In the genomic region with DNA sequence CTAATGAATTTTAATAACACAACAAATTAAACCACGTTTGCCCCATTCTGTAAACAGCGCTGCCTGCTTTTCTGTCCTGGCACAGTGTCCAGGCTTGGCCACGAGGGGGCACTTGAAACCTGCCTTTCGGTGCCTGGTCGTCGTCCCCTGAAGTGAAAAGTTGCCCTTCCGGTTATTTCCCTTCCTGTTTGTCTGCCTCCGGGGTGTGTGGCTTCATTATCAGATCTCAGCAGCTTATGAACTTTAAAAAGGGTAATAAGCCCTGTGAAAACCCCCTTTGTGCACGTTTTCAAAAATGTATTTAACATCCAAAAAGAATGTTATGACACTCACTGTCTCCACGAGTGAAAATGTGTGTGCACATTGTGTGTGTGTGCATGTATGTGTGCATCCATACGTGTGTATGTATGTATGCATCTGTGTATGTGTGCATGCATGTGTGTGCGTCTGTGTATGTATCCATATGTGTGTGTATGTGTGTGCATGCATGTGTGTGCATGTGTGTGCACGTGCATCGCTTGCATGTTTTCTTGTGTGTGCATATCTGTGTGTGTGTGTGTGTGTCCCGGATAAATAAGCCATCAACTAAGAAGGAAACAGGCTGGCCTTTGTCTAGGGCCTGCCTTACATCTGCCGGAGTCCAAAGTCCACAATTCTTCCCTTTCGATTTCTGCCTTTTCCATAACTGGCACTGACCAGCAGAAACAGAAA, we compare ENCODE assay signal across 8 cellular contexts.
DNase-seq lines count a peak whose midpoint lies in the region; TF ChIP-seq lines count a peak whose summit lies in the region.

No MANE protein-coding gene starts in this region.

- H3K79me2 ChIP-seq in SK-N-SH (ENCODE audit: insufficient read depth), result no peaks in the 10 kb centered on the region
- no peaks in the 10 kb centered on the region for H3K79me2 ChIP-seq in parathyroid adenoma

- H3K9me3 ChIP-seq in SK-N-SH (no peaks in the 10 kb centered on the region), parathyroid adenoma (ENCODE audit: control insufficient read depth, low read length) (no peaks in the 10 kb centered on the region), tibial artery (peaks cover 0 to 6% (median 0%) of the 10 kb centered on the region in 3 donors)

- WGBS in SK-N-SH (ENCODE audit: low lambda C conversion rate), result 39% methylated on average over 17 of the region's 17 CpGs

- peak; percentile 96 for TF ChIP-seq CTCF in LNCaP clone FGC (IDR thresholded peaks at IDR 0.05; ENCODE audit: control insufficient read depth, extremely low read depth, insufficient read depth)
- peak; percentile 88 for TF ChIP-seq CTCF in SK-N-SH (IDR thresholded peaks at IDR 0.05)
- TF ChIP-seq CTCF in glutamatergic neuron (IDR thresholded peaks at IDR 0.05; ENCODE audit: partially characterized antibody, unreplicated experiment), result peak; percentile 89
- peak; percentile 90 for TF ChIP-seq CTCF in parathyroid adenoma (IDR thresholded peaks at IDR 0.05)
- TF ChIP-seq CTCF in tibial artery (IDR thresholded peaks at IDR 0.05), result peak; percentile 89 to 93

- no peaks in the 10 kb centered on the region for H3K36me3 Mint-ChIP-seq in activated naive CD4-positive, alpha-beta T cell treated with anti-CD3 and anti-CD28 coated beads, Interleukin-2, amount 10 ng/mL, durations not matched to agents 7 days and 5 days
- no peaks in the 10 kb centered on the region for H3K36me3 Mint-ChIP-seq in glutamatergic neuron (ENCODE audit: unreplicated experiment)

- intact Hi-C loops in tibial artery (cut with DNase I; ENCODE audit: low total_unique reads), result loop anchor here (10.0 kb wide), 1 partner anchor 430 kb away; no protein-coding TSS in a partner anchor

- H3K9ac ChIP-seq in SK-N-SH (no peak overlapping the region), parathyroid adenoma (no peak overlapping the region)

- TF ChIP-seq EP300 in SK-N-SH (IDR thresholded peaks at IDR 0.05; ENCODE audit: borderline replicate concordance in 1 of 2, low read depth in 1 of 2, low read length in 1 of 2), result no peak

- no peak overlapping the region for H3K4me3 Mint-ChIP-seq in activated naive CD4-positive, alpha-beta T cell treated with anti-CD3 and anti-CD28 coated beads, Interleukin-2, amount 10 ng/mL, durations not matched to agents 7 days and 5 days
- no peak overlapping the region for H3K4me3 Mint-ChIP-seq in glutamatergic neuron (ENCODE audit: unreplicated experiment)

- CTCF ChIA-PET in SK-N-SH (lab: Yijun Ruan, JAX), result interaction anchor here (0.6 to 2.1 kb wide), 8 partner anchors 8 to 625 kb away, joined by 3 to 12 read pairs (median 3); no protein-coding TSS in a partner anchor
- CTCF ChIA-PET in activated naive CD4-positive, alpha-beta T cell treated with anti-CD3 and anti-CD28 coated beads, Interleukin-2, amount 10 ng/mL, durations not matched to agents 7 days and 5 days (lab: Charles Lee), result interaction anchor here (1.2 kb wide), 1 partner anchor 12 kb away, joined by 3 read pairs; no protein-coding TSS in a partner anchor

- H3K27ac Mint-ChIP-seq in activated naive CD4-positive, alpha-beta T cell treated with anti-CD3 and anti-CD28 coated beads, Interleukin-2, amount 10 ng/mL, durations not matched to agents 7 days and 5 days, result peak overlapping the region; percentile 43
- H3K27ac Mint-ChIP-seq in glutamatergic neuron (ENCODE audit: unreplicated experiment), result peak overlapping the region; percentile 1

- H3K27ac ChIP-seq in SK-N-SH (ENCODE audit: low read depth in 2 of 2, low read length in 1 of 2) (no peak overlapping the region), parathyroid adenoma (no peak overlapping the region), tibial artery (no peak overlapping the region)

- H2AFZ ChIP-seq in SK-N-SH (ENCODE audit: low read depth), result peak overlapping the region; percentile 74
- H2AFZ ChIP-seq in parathyroid adenoma, result peak overlapping the region; percentile 66

- H3K4me2 ChIP-seq in SK-N-SH (no peak overlapping the region), parathyroid adenoma (ENCODE audit: low read length) (peak overlapping the region; percentile 42)

- no peaks in the 10 kb centered on the region for H3K9me2 ChIP-seq in SK-N-SH

- peak; percentile 89 for TF ChIP-seq RAD21 in SK-N-SH (IDR thresholded peaks at IDR 0.05; ENCODE audit: low read length)

- H3K36me3 ChIP-seq in H7 (replicated peaks; ENCODE audit: control insufficient read depth, insufficient read depth, low read length) (no peaks in the 10 kb centered on the region), SK-N-SH (replicated peaks in 1 of 2; ENCODE audit: control insufficient read depth in 1 of 2, insufficient read depth in 2 of 2, low read length in 1 of 2) (no peaks in the 10 kb centered on the region), parathyroid adenoma (ENCODE audit: control insufficient read depth, insufficient read depth, low read length) (no peaks in the 10 kb centered on the region), tibial artery (no peaks in the 10 kb centered on the region)

- no peak overlapping the region for H3K4me3 ChIP-seq in H7 (ENCODE audit: insufficient read depth, low read depth, low read length)
- H3K4me3 ChIP-seq in LNCaP clone FGC (ENCODE audit: low read depth, low read length), result 0 out of 2 replicates have a peak overlapping the region, but pooled peaks have one; percentile 11
- peak overlapping the region in 1 of 2 experiments; percentile 24; a peak in 1 of 4 replicates for H3K4me3 ChIP-seq in SK-N-SH (ENCODE audit: low read depth in 2 of 2, low read length in 1 of 2)
- H3K4me3 ChIP-seq in parathyroid adenoma (ENCODE audit: low read depth, low read length), result no peak overlapping the region
- H3K4me3 ChIP-seq in tibial artery, result no peak overlapping the region

- no peaks in the 10 kb centered on the region for H3K27me3 ChIP-seq in H7 (ENCODE audit: control insufficient read depth, insufficient read depth, low read length)
- H3K27me3 ChIP-seq in SK-N-SH (ENCODE audit: insufficient read depth), result no peaks in the 10 kb centered on the region
- no peaks in the 10 kb centered on the region for H3K27me3 ChIP-seq in parathyroid adenoma (ENCODE audit: control insufficient read depth, insufficient read depth, low read length)
- no peaks in the 10 kb centered on the region for H3K27me3 ChIP-seq in tibial artery

- peak; percentile 39 for DNase-seq in GDM1 (lab: John Stamatoyannopoulos, UW)
- DNase-seq in H7, result peak; percentile 92
- DNase-seq in LNCaP clone FGC (ENCODE audit: low read depth), result peak; percentile 76
- peak; percentile 88 for DNase-seq in SK-N-SH
- DNase-seq in activated naive CD4-positive, alpha-beta T cell treated with anti-CD3 and anti-CD28 coated beads, Interleukin-2, amount 10 ng/mL, durations not matched to agents 7 days and 5 days, result peak; percentile 89
- DNase-seq in glutamatergic neuron, result peak; percentile 90
- DNase-seq in tibial artery, result peak; percentile 72 to 87

- H3K4me1 Mint-ChIP-seq in activated naive CD4-positive, alpha-beta T cell treated with anti-CD3 and anti-CD28 coated beads, Interleukin-2, amount 10 ng/mL, durations not matched to agents 7 days and 5 days, result peaks cover 14% of the 10 kb centered on the region
- H3K4me1 Mint-ChIP-seq in glutamatergic neuron (ENCODE audit: low read depth, unreplicated experiment), result no peaks in the 10 kb centered on the region

- H3K27me3 Mint-ChIP-seq in activated naive CD4-positive, alpha-beta T cell treated with anti-CD3 and anti-CD28 coated beads, Interleukin-2, amount 10 ng/mL, durations not matched to agents 7 days and 5 days, result peaks cover 9% of the 10 kb centered on the region
- H3K27me3 Mint-ChIP-seq in glutamatergic neuron (ENCODE audit: unreplicated experiment), result no peaks in the 10 kb centered on the region

- H3K9me3 Mint-ChIP-seq in activated naive CD4-positive, alpha-beta T cell treated with anti-CD3 and anti-CD28 coated beads, Interleukin-2, amount 10 ng/mL, durations not matched to agents 7 days and 5 days, result peaks cover 2% of the 10 kb centered on the region
- peaks cover 1% of the 10 kb centered on the region for H3K9me3 Mint-ChIP-seq in glutamatergic neuron (ENCODE audit: unreplicated experiment)

- no peaks in the 10 kb centered on the region for H3F3A ChIP-seq in SK-N-SH (replicated peaks; ENCODE audit: insufficient read depth)

- H3K4me1 ChIP-seq in SK-N-SH (ENCODE audit: control insufficient read depth in 1 of 2, insufficient read depth in 2 of 2, low read depth in 1 of 2, low read length in 1 of 2), result peaks cover 0 to 3% of the 10 kb centered on the region in 2 experiments; a peak in 1 of 4 replicates
- H3K4me1 ChIP-seq in parathyroid adenoma, result no peaks in the 10 kb centered on the region
- H3K4me1 ChIP-seq in tibial artery, result peaks cover 0 to 12% (median 0%) of the 10 kb centered on the region in 4 donors

- POLR2A ChIA-PET in SK-N-SH (lab: Yijun Ruan, JAX), result interaction anchor here (0.5 kb wide), 1 partner anchor 12 kb away, joined by 3 read pairs; no protein-coding TSS in a partner anchor

- no peaks in the 10 kb centered on the region for H4K20me1 ChIP-seq in SK-N-SH (ENCODE audit: insufficient read depth)

TF ChIP-seq in SK-N-SH, 30 proteins besides CTCF, POLR2A, EP300 and RAD21:
- TF ChIP-seq SMC3 (IDR thresholded peaks at IDR 0.05; ENCODE audit: low read depth, low read length) (peak; percentile 79), EZH2phosphoT487 (IDR thresholded peaks at IDR 0.05; ENCODE audit: borderline replicate concordance, low read depth) (no peak), GABPA (IDR thresholded peaks at IDR 0.05; ENCODE audit: low read depth) (peak; percentile 72), ELF1 (IDR thresholded peaks at IDR 0.05) (peak; percentile 59; the same call in 1 of the 2 replicates), MXI1 (IDR thresholded peaks at IDR 0.05; ENCODE audit: low read depth, low read length) (no peak)

Comparison
In these comparisons a context has a peak if more than half of its experiments do, and no peak if none do; other contexts are left out.
1. DNase-seq: peak in every context shown above with its lines; median percentile 92 in H7; 90 in glutamatergic neuron; 89 in activated naive CD4-positive, alpha-beta T cell treated with anti-CD3 and anti-CD28 coated beads, Interleukin-2, amount 10 ng/mL, durations not matched to agents 7 days and 5 days; 88 in SK-N-SH; 80 in tibial artery; 76 in LNCaP clone FGC; 39 in GDM1.